ENCODE assay signal across 1 cellular context in the genomic region with DNA sequence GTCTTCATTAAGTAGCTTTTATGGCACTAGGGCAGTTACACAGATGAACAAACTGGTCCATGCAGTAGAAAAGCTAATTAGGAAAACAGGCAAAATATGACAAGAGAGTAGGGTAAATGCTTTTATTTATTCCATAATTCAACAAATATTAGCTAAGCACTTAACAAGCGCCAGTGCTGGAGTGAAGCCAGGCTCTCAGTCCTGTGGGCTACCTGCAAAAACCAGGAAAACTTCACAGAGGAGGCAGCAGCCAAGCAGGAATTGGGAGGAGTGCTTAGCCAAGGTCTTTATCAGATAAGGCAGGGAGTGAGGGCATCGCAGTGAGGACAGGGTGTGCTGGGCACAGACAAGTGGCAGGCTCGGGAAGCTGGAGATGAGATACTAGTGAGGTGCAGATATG.
TF ChIP-seq lines count a peak whose summit lies in the region.

No MANE protein-coding gene starts in this region.

TF ChIP-seq in IMR-90, 13 proteins besides CTCF, POLR2A, EP300 and RAD21:
- TF ChIP-seq RCOR1 (IDR thresholded peaks at IDR 0.05; ENCODE audit: insufficient replicate concordance, low read length) (no peak), CHD1 (IDR thresholded peaks at IDR 0.05; ENCODE audit: low read depth, low read length) (no peak), RFX5 (IDR thresholded peaks at IDR 0.05; ENCODE audit: low read depth, low read length) (no peak), MAZ (IDR thresholded peaks at IDR 0.05; ENCODE audit: borderline replicate concordance, low read depth, low read length) (no peak), MXI1 (IDR thresholded peaks at IDR 0.05; ENCODE audit: borderline replicate concordance, low read depth, low read length) (no peak), NFE2L2 (IDR thresholded peaks at IDR 0.05; ENCODE audit: low read depth, low read length) (no peak), FOS (IDR thresholded peaks at IDR 0.05; ENCODE audit: low read depth, low read length) (no peak), CEBPB (IDR thresholded peaks at IDR 0.05; ENCODE audit: low read depth, low read length) (no peak), BHLHE40 (IDR thresholded peaks at IDR 0.05; ENCODE audit: low read depth, low read length) (no peak), SMC3 (IDR thresholded peaks at IDR 0.05; ENCODE audit: low read depth, low read length) (no peak), MAFK (IDR thresholded peaks at IDR 0.05; ENCODE audit: low read depth, low read length) (no peak)
- TF ChIP-seq, protein P1, sequence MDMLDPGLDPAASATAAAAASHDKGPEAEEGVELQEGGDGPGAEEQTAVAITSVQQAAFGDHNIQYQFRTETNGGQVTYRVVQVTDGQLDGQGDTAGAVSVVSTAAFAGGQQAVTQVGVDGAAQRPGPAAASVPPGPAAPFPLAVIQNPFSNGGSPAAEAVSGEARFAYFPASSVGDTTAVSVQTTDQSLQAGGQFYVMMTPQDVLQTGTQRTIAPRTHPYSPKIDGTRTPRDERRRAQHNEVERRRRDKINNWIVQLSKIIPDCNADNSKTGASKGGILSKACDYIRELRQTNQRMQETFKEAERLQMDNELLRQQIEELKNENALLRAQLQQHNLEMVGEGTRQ (IDR thresholded peaks at IDR 0.05; ENCODE audit: low read depth, low read length): no peak
- TF ChIP-seq, protein P2, sequence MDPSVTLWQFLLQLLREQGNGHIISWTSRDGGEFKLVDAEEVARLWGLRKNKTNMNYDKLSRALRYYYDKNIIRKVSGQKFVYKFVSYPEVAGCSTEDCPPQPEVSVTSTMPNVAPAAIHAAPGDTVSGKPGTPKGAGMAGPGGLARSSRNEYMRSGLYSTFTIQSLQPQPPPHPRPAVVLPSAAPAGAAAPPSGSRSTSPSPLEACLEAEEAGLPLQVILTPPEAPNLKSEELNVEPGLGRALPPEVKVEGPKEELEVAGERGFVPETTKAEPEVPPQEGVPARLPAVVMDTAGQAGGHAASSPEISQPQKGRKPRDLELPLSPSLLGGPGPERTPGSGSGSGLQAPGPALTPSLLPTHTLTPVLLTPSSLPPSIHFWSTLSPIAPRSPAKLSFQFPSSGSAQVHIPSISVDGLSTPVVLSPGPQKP (IDR thresholded peaks at IDR 0.05; ENCODE audit: borderline replicate concordance, low read depth, low read length): no peak
